10 cellular contexts compared by ENCODE assay signal in genomic region chr1:26618561-26618960, GRCh38.
A peak's percentile ranks its signal among the peaks of the same experiment; 100 is the strongest.
DNase-seq lines count a peak whose midpoint lies in the region; ATAC-seq and TF ChIP-seq lines count a peak whose summit lies in the region.
"Had no signal": no experiment of that assay in that cellular context is flagged by ENCODE, and none has a peak within 500 bp of the region (broad histone marks: within the 10 kb centered on the region; RNA-seq: fewer than 3 reads in every experiment).

No MANE protein-coding gene starts in this region.

- H3K4me1 Mint-ChIP-seq in memory B cell (peaks cover 15% of the 10 kb centered on the region), type B pancreatic cell (ENCODE audit: unreplicated experiment) (peaks cover 26% of the 10 kb centered on the region)

- H3K9me3 ChIP-seq in heart left ventricle, result no peaks in the 10 kb centered on the region
- H3K9me3 ChIP-seq in WERI-Rb-1 (ENCODE audit: severe bottlenecking), result no peaks in the 10 kb centered on the region

- no peak overlapping the region for H3K27ac Mint-ChIP-seq in memory B cell
- H3K27ac Mint-ChIP-seq in type B pancreatic cell, result peak overlapping the region; percentile 99

- TF ChIP-seq POLR2A in heart left ventricle (IDR thresholded peaks at IDR 0.05), result no peak

- H3K36me3 Mint-ChIP-seq in memory B cell (no peaks in the 10 kb centered on the region), type B pancreatic cell (no peaks in the 10 kb centered on the region)

- DNase-seq in heart left ventricle (no peak), Right ventricle myocardium superior (no peak), WERI-Rb-1 (no peak), memory B cell (ENCODE audit: low spot score in 2 of 2) (no peak), type B pancreatic cell (ENCODE audit: extremely low spot score, unreplicated experiment) (no peak)

- H3K27me3 ChIP-seq in heart left ventricle (no peaks in the 10 kb centered on the region), WERI-Rb-1 (ENCODE audit: insufficient read depth, low read depth, severe bottlenecking) (no peaks in the 10 kb centered on the region)

- no peak for ATAC-seq in heart left ventricle
- ATAC-seq in Right ventricle myocardium superior (ENCODE audit: poor library complexity), result no peak
- no peak for ATAC-seq in memory B cell (ENCODE audit: low read depth)
- ATAC-seq in HG03045 (IDR thresholded peaks at IDR 0.05; ENCODE audit: unreplicated experiment), result no peak
- ATAC-seq in GM18498 (IDR thresholded peaks at IDR 0.05; ENCODE audit: unreplicated experiment), result no peak
- no peak for ATAC-seq in HG03354 (IDR thresholded peaks at IDR 0.05; ENCODE audit: poor library complexity, severe bottlenecking, unreplicated experiment)
- ATAC-seq: esophagus mucosa; stimulated activated effector memory CD8-positive, alpha-beta T cell treated with anti-CD3 and anti-CD28 coated beads, Interleukin-12 subunit alpha, Interleukin-12 subunit beta, amount 100 ng/mL, for 72 hours had no signal

- H3K4me3 Mint-ChIP-seq in memory B cell, result peak overlapping the region; percentile 33
- H3K4me3 Mint-ChIP-seq in type B pancreatic cell, result peak overlapping the region; percentile 78

- H3K4me1 ChIP-seq in heart left ventricle, result peaks cover 0 to 29% (median 20%) of the 10 kb centered on the region in 12 donors

- TF ChIP-seq CTCF in heart left ventricle (IDR thresholded peaks at IDR 0.05), result no peak
- no peak for TF ChIP-seq CTCF in WERI-Rb-1 (IDR thresholded peaks at IDR 0.05; ENCODE audit: low read depth, low read length)
- TF ChIP-seq CTCF in type B pancreatic cell (conservative IDR thresholded peaks at IDR 0.05), result no peak

- H3K27ac ChIP-seq in heart left ventricle (peak overlapping the region; percentile 98 to 100 (median 99)), WERI-Rb-1 (0 out of 2 replicates have a peak overlapping the region, but pooled peaks have one; percentile 16)

- H3K36me3 ChIP-seq in heart left ventricle (no peaks in the 10 kb centered on the region), WERI-Rb-1 (no peaks in the 10 kb centered on the region)

- H3K4me3 ChIP-seq in heart left ventricle (no peak overlapping the region), WERI-Rb-1 (ENCODE audit: low read depth, low read length) (no peak overlapping the region)

- H3K9me3 Mint-ChIP-seq in memory B cell, result no peaks in the 10 kb centered on the region
- H3K9me3 Mint-ChIP-seq in type B pancreatic cell, result no peaks in the 10 kb centered on the region
- H3K9me3 Mint-ChIP-seq: stimulated activated effector memory CD8-positive, alpha-beta T cell treated with anti-CD3 and anti-CD28 coated beads, Interleukin-12 subunit alpha, Interleukin-12 subunit beta, amount 100 ng/mL, for 72 hours had no signal

- WGBS in heart left ventricle, 4 donors, result 68 to 71% (median 69%) methylated on average over 3 of the region's 3 CpGs

- H3K27me3 Mint-ChIP-seq in memory B cell, result no peaks in the 10 kb centered on the region
- no peaks in the 10 kb centered on the region for H3K27me3 Mint-ChIP-seq in type B pancreatic cell

- intact Hi-C loops in heart left ventricle (cut with DNase I), result no loop called here
- intact Hi-C loops in Right ventricle myocardium superior (cut with DNase I), result no loop called here
